Comparison of ENCODE assay signal across 8 cellular contexts in the genomic region with DNA sequence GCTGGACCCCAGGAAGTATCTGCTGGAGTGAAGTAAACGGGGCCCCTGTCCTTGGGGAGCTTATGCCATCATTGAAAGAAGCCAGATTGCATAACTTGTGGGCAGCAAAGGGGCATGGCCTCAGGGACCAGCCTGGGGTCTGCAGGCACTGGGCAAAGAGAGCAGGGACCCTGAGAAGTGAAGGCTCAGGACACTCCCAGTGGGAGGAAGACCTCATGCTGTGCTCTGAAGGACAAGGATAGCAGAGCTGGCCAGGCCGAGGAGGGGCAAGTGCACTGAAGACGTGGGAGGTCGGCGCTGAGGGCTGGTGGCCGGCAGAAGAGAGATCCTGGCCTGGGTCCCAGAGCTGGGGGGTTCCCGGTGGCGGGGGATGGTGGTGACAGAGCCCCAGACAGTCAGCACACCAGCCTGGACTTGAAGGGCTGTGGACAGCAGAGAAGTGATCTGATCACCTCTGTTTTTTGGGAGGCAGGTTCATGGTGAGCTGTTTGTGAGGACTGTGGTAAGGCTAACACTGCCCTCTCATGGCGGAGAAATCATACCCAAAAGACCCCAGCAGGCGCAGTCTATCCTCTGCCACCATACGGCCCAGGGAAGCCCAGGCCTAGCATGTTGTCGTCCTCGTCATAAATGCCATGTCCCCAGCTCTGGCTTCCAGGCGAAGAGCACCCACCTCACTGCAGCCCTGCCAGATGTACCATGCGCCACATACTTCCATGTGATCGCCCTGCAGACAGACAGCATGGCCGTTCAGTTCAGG. TPM values are rescaled to one million over a fixed set of nuclear protein-coding genes. Genes with fewer than 3 reads are reported as not detected.
DNase-seq lines count a peak whose midpoint lies in the region; ATAC-seq, FAIRE-seq and TF ChIP-seq lines count a peak whose summit lies in the region.

No MANE protein-coding gene starts in this region.

- peak; percentile 78 for TF ChIP-seq CTCF in D721Med (IDR thresholded peaks at IDR 0.05; ENCODE audit: insufficient read depth, missing control alignments)

- DNase-seq in D721Med (ENCODE audit: insufficient read length, low spot score) = peak; percentile 57
- peak; percentile 74 for DNase-seq in HuH-7 (ENCODE audit: low spot score)
- DNase-seq in T1000 (lab: John Stamatoyannopoulos, UW) = peak; percentile 9
- peak; percentile 68 for DNase-seq in hepatic stellate cell (ENCODE audit: low spot score)
- DNase-seq in natural killer cell treated with Interleukin-12 subunit alpha and Interleukin-12 subunit beta and Interleukin-15 and Interleukin-18, amount 100 ng/mL, for 72 hours (ENCODE audit: low spot score) = no peak
- no peak for DNase-seq in activated effector memory CD4-positive, alpha-beta T cell treated with Interleukin-2 at 50 U/mL for 16 hours
- DNase-seq in KG1 (lab: John Stamatoyannopoulos, UW) = no peak

- no peaks in the 10 kb centered on the region for H3K36me3 Mint-ChIP-seq in natural killer cell treated with Interleukin-12 subunit alpha and Interleukin-12 subunit beta and Interleukin-15 and Interleukin-18, amount 100 ng/mL, for 72 hours

- no peak for ATAC-seq in natural killer cell treated with Interleukin-12 subunit alpha and Interleukin-12 subunit beta and Interleukin-15 and Interleukin-18, amount 100 ng/mL, for 72 hours
- ATAC-seq in GM21367 (IDR thresholded peaks at IDR 0.05; ENCODE audit: unreplicated experiment) = no peak

- no peaks in the 10 kb centered on the region for H3K27me3 Mint-ChIP-seq in natural killer cell treated with Interleukin-12 subunit alpha and Interleukin-12 subunit beta and Interleukin-15 and Interleukin-18, amount 100 ng/mL, for 72 hours

- no peak overlapping the region for H3K4me3 Mint-ChIP-seq in natural killer cell treated with Interleukin-12 subunit alpha and Interleukin-12 subunit beta and Interleukin-15 and Interleukin-18, amount 100 ng/mL, for 72 hours

- H3K27ac Mint-ChIP-seq in natural killer cell treated with Interleukin-12 subunit alpha and Interleukin-12 subunit beta and Interleukin-15 and Interleukin-18, amount 100 ng/mL, for 72 hours = no peak overlapping the region

- no peaks in the 10 kb centered on the region for H3K4me1 Mint-ChIP-seq in natural killer cell treated with Interleukin-12 subunit alpha and Interleukin-12 subunit beta and Interleukin-15 and Interleukin-18, amount 100 ng/mL, for 72 hours (ENCODE audit: low read depth in 2 of 2)

- no peak for FAIRE-seq in D721Med (lab: Jason Lieb, UNC)

- H3K9me3 Mint-ChIP-seq in natural killer cell treated with Interleukin-12 subunit alpha and Interleukin-12 subunit beta and Interleukin-15 and Interleukin-18, amount 100 ng/mL, for 72 hours = no peaks in the 10 kb centered on the region

RNA-seq across cellular contexts. Expression of gene CNP, which starts 7.1 kb away (rescaled TPM):
- 10 to 100 TPM; 55.6 to 81.9 TPM for total RNA-seq in natural killer cell treated with Interleukin-12 subunit alpha and Interleukin-12 subunit beta and Interleukin-15 and Interleukin-18, amount 100 ng/mL, for 72 hours

RNA-seq across cellular contexts. Expression of gene ODAD4, which starts 29.1 kb away (rescaled TPM):
- total RNA-seq in natural killer cell treated with Interleukin-12 subunit alpha and Interleukin-12 subunit beta and Interleukin-15 and Interleukin-18, amount 100 ng/mL, for 72 hours = 1 to 10 TPM in 1 of 2 donors, under 1 TPM in 1; 0.12 to 1.0 TPM

RNA-seq across cellular contexts. Expression of gene ACLY, which starts 40.8 kb away (rescaled TPM):
- total RNA-seq in natural killer cell treated with Interleukin-12 subunit alpha and Interleukin-12 subunit beta and Interleukin-15 and Interleukin-18, amount 100 ng/mL, for 72 hours = 100 to 1,000 TPM; 200 to 243 TPM

RNA-seq across cellular contexts. Expression of gene DNAJC7, which starts 57.7 kb away (rescaled TPM):
- total RNA-seq in natural killer cell treated with Interleukin-12 subunit alpha and Interleukin-12 subunit beta and Interleukin-15 and Interleukin-18, amount 100 ng/mL, for 72 hours = 100 to 1,000 TPM; 119 to 137 TPM

Comparison
In these comparisons a context has a peak if more than half of its experiments do, and no peak if none do; other contexts are left out.
1. DNase-seq: peak in D721Med (single experiment), HuH-7 (single experiment), T1000 (single experiment) and hepatic stellate cell (single experiment); none in natural killer cell treated with Interleukin-12 subunit alpha and Interleukin-12 subunit beta and Interleukin-15 and Interleukin-18, amount 100 ng/mL, for 72 hours (single experiment), activated effector memory CD4-positive, alpha-beta T cell treated with Interleukin-2 at 50 U/mL for 16 hours (single experiment) and KG1 (single experiment).